Comparison of ENCODE assay signal across 12 cellular contexts in the genomic region with DNA sequence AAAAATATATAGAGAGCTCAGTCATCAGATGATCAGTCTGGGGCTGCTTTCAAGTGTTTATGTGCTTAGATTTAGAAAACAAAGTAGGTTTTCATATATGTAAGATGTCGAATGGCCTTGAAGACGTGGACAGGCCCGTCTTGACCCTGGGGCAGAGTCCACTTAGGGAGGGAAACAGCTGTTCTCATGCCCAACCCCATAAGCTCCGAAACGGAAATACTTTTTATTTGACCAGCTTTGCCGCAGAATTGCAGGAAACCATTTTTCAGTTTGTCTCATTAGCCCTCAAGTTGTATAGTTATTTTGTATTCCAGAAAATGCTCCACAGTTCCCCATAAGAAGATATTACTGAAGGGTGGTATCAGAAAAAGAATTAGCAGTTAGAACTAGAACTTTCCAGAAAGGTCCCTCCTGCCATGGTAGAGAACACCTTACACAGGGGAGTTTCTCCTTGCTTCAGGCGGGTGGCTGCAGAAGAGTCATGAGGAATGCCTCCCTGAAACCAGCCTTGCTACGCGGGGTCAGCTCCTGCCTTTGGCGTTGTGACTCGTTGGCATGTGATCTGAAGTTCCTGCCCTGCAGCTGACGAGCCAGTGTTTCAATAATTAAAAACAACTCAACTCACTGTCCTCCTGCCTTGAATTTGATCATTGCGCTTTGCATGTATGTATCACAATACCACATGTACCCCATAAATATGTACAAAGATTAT.
DNase-seq lines count a peak whose midpoint lies in the region; ATAC-seq and TF ChIP-seq lines count a peak whose summit lies in the region.
"Had no signal": no experiment of that assay in that cellular context is flagged by ENCODE, and none has a peak within 500 bp of the region (broad histone marks: within the 10 kb centered on the region; RNA-seq: fewer than 3 reads in every experiment).

No MANE protein-coding gene starts in this region.

- no peaks in the 10 kb centered on the region for H3K27me3 ChIP-seq in upper lobe of right lung

- H3K4me3 Mint-ChIP-seq in activated naive CD4-positive, alpha-beta T cell treated with anti-CD3 and anti-CD28 coated beads, Interleukin-2, amount 50 U/mL, for 24 hours, result peak overlapping the region; percentile 88
- H3K4me3 Mint-ChIP-seq in activated T-helper 17 cell treated with anti-CD3 and anti-CD28 coated beads, Interleukin-2, amount 50 U/mL, for 72 hours, result peak overlapping the region; percentile 89
- H3K4me3 Mint-ChIP-seq: nephron progenitor cell had no signal

- H3K9me3 Mint-ChIP-seq in activated naive CD4-positive, alpha-beta T cell treated with anti-CD3 and anti-CD28 coated beads, Interleukin-2, amount 50 U/mL, for 24 hours, result no peaks in the 10 kb centered on the region
- H3K9me3 Mint-ChIP-seq in activated T-helper 17 cell treated with anti-CD3 and anti-CD28 coated beads, Interleukin-2, amount 50 U/mL, for 72 hours, result no peaks in the 10 kb centered on the region
- H3K9me3 Mint-ChIP-seq: nephron progenitor cell had no signal

- peaks cover 99% of the 10 kb centered on the region for H3K4me1 Mint-ChIP-seq in activated naive CD4-positive, alpha-beta T cell treated with anti-CD3 and anti-CD28 coated beads, Interleukin-2, amount 50 U/mL, for 24 hours
- H3K4me1 Mint-ChIP-seq in activated T-helper 17 cell treated with anti-CD3 and anti-CD28 coated beads, Interleukin-2, amount 50 U/mL, for 72 hours, result peaks cover 85% of the 10 kb centered on the region

- H3K4me3 ChIP-seq in upper lobe of right lung, result no peak overlapping the region

- TF ChIP-seq CTCF in upper lobe of right lung (IDR thresholded peaks at IDR 0.05), result no peak

- H3K27ac ChIP-seq in upper lobe of right lung, result no peak overlapping the region

- intact Hi-C loops in upper lobe of right lung (cut with DNase I), result no loop called here

- no peaks in the 10 kb centered on the region for H3K9me3 ChIP-seq in upper lobe of right lung
- H3K9me3 ChIP-seq: SK-N-SH had no signal

- no peak for ATAC-seq in activated T-helper 17 cell treated with anti-CD3 and anti-CD28 coated beads, Interleukin-2, amount 50 U/mL, for 72 hours (replicated peaks)
- ATAC-seq in upper lobe of right lung, result peak; percentile 41
- no peak for ATAC-seq in HG03095 (IDR thresholded peaks at IDR 0.05; ENCODE audit: unreplicated experiment)

- H3K36me3 Mint-ChIP-seq in activated naive CD4-positive, alpha-beta T cell treated with anti-CD3 and anti-CD28 coated beads, Interleukin-2, amount 50 U/mL, for 24 hours, result peaks cover 22% of the 10 kb centered on the region
- H3K36me3 Mint-ChIP-seq in activated T-helper 17 cell treated with anti-CD3 and anti-CD28 coated beads, Interleukin-2, amount 50 U/mL, for 72 hours (ENCODE audit: low read depth), result no peaks in the 10 kb centered on the region

- peaks cover 17% of the 10 kb centered on the region for H3K36me3 ChIP-seq in upper lobe of right lung

- no peak for DNase-seq in activated naive CD4-positive, alpha-beta T cell (lab: John Stamatoyannopoulos, UW)
- DNase-seq in kidney tubule cell (ENCODE audit: low spot score), result peak; percentile 44
- no peak for DNase-seq in upper lobe of right lung
- no peak for DNase-seq in germinal center (ENCODE audit: low spot score)
- DNase-seq in NCI-H748 treated with DMSO at 0.1 percent for 48 hours (lab: John Stamatoyannopoulos, UW), result no peak
- DNase-seq: AML-193, NCI-H1417 treated with DMSO at 0.1 percent for 48 hours, nephron progenitor cell, SK-N-SH had no signal

- H3K27me3 Mint-ChIP-seq in activated naive CD4-positive, alpha-beta T cell treated with anti-CD3 and anti-CD28 coated beads, Interleukin-2, amount 50 U/mL, for 24 hours, result no peaks in the 10 kb centered on the region
- no peaks in the 10 kb centered on the region for H3K27me3 Mint-ChIP-seq in activated T-helper 17 cell treated with anti-CD3 and anti-CD28 coated beads, Interleukin-2, amount 50 U/mL, for 72 hours

- H3K27ac Mint-ChIP-seq in activated naive CD4-positive, alpha-beta T cell treated with anti-CD3 and anti-CD28 coated beads, Interleukin-2, amount 50 U/mL, for 24 hours, result peak overlapping the region; percentile 98
- H3K27ac Mint-ChIP-seq in activated T-helper 17 cell treated with anti-CD3 and anti-CD28 coated beads, Interleukin-2, amount 50 U/mL, for 72 hours, result peak overlapping the region; percentile 96
- H3K27ac Mint-ChIP-seq: nephron progenitor cell had no signal

- H3K4me1 ChIP-seq in upper lobe of right lung, result peaks cover 16% of the 10 kb centered on the region
